8 cellular contexts compared by ENCODE assay signal in the genomic region with DNA sequence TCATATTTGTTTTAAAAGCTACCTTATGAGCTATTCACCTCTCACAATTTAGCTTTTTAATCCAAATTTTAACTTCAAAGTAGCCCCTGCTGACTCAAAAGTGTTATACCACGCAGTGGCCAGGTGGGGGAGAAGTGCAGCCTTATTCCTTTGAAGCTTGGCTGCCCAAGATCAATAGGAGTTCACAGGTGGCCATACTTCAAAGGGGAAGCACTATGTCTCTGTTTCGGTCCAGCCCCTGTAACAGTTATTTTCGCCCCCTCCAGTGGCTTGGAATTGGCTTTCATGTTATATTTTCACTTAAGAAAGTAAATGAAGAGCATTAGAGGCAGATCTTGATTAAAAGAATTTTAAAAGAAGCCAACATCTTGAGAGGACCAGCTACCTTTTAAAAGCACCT.
DNase-seq lines count a peak whose midpoint lies in the region; ATAC-seq and TF ChIP-seq lines count a peak whose summit lies in the region.

No MANE protein-coding gene starts in this region.

- H3K9me3 ChIP-seq in adipocyte (ENCODE audit: control insufficient read depth, low read length) = no peaks in the 10 kb centered on the region
- H3K9me3 ChIP-seq in left lung = no peaks in the 10 kb centered on the region
- H3K9me3 ChIP-seq in psoas muscle = no peaks in the 10 kb centered on the region

- WGBS in psoas muscle, 3 donors = 4 to 12% (median 12%) methylated on average over 3 of the region's 3 CpGs

- H3K27me3 Mint-ChIP-seq in Calu3 (ENCODE audit: unreplicated experiment) = no peaks in the 10 kb centered on the region

- CTCF ChIA-PET in Calu3 (lab: Charles Lee) = interaction anchor here (0.9 kb wide), 1 partner anchor 206 kb away, joined by 3 read pairs; no protein-coding TSS in a partner anchor

- H3K9me3 Mint-ChIP-seq in Calu3 (ENCODE audit: low read depth, unreplicated experiment) = no peaks in the 10 kb centered on the region

- no peaks in the 10 kb centered on the region for H3K4me1 ChIP-seq in adipocyte (ENCODE audit: control insufficient read depth, insufficient read depth, low read length)
- no peaks in the 10 kb centered on the region for H3K4me1 ChIP-seq in left lung
- no peaks in the 10 kb centered on the region for H3K4me1 ChIP-seq in psoas muscle

- H3K27ac ChIP-seq in left lung (no peak overlapping the region), psoas muscle (no peak overlapping the region)

- H3K27me3 ChIP-seq in adipocyte (replicated peaks; ENCODE audit: control insufficient read depth, insufficient read depth, low read length) = no peaks in the 10 kb centered on the region
- no peaks in the 10 kb centered on the region for H3K27me3 ChIP-seq in left lung
- H3K27me3 ChIP-seq in psoas muscle (ENCODE audit: insufficient read depth in 3 of 3, low read length in 2 of 3) = no peaks in the 10 kb centered on the region

- intact Hi-C loops in Calu3 (cut with micrococcal nuclease; ENCODE audit: unreplicated experiment) = loop anchor here (2.0 kb wide), 1 partner anchor 614 kb away; no protein-coding TSS in a partner anchor
- intact Hi-C loops in left lung (cut with DNase I) = no loop called here
- intact Hi-C loops in psoas muscle (cut with DNase I) = no loop called here
- intact Hi-C loops in left colon (cut with DNase I, micrococcal nuclease) = no loop called here

- peak; percentile 39 for DNase-seq in Calu3
- peak; percentile 15 for DNase-seq in GM19238 (ENCODE audit: insufficient read length, low spot score)
- DNase-seq in NCI-H2171 treated with DMSO at 0.1 percent for 48 hours (lab: John Stamatoyannopoulos, UW) = peak; percentile 70
- peak; percentile 1 for DNase-seq in adipocyte (ENCODE audit: low read depth)
- DNase-seq in left lung = no peak
- no peak for DNase-seq in psoas muscle
- no peak for DNase-seq in left colon

- peak; percentile 99 for ATAC-seq in HG03097 (IDR thresholded peaks at IDR 0.05; ENCODE audit: low FRiP score, unreplicated experiment)
- ATAC-seq in left lung = peak; percentile 64
- no peak for ATAC-seq in psoas muscle
- no peak for ATAC-seq in left colon

- no TSS peak for BruUV-seq in Calu3 (replicated peaks; lab: Mats Ljungman, UMichigan)

- no peak overlapping the region for H3K4me3 Mint-ChIP-seq in Calu3 (ENCODE audit: low read depth, unreplicated experiment)

- H3K36me3 ChIP-seq in adipocyte (ENCODE audit: control insufficient read depth, insufficient read depth, low read length, severe bottlenecking) (no peaks in the 10 kb centered on the region), left lung (no peaks in the 10 kb centered on the region), psoas muscle (ENCODE audit: insufficient read depth in 1 of 2, low read depth in 1 of 2) (no peaks in the 10 kb centered on the region)

- H3K36me3 Mint-ChIP-seq in Calu3 (ENCODE audit: insufficient read depth, unreplicated experiment) = no peaks in the 10 kb centered on the region

- H3K4me1 Mint-ChIP-seq in Calu3 (ENCODE audit: low read depth, unreplicated experiment) = no peaks in the 10 kb centered on the region

- H3K27ac Mint-ChIP-seq in Calu3 (ENCODE audit: unreplicated experiment) = no peak overlapping the region

- TF ChIP-seq CTCF in Calu3 (IDR thresholded peaks at IDR 0.05; ENCODE audit: unreplicated experiment) (peak; percentile 45), left lung (IDR thresholded peaks at IDR 0.05) (peak; percentile 32 to 42), psoas muscle (IDR thresholded peaks at IDR 0.05) (no peak)

- no peak overlapping the region for H3K9ac ChIP-seq in adipocyte (ENCODE audit: low read length)

- H3K4me3 ChIP-seq in adipocyte (ENCODE audit: low read length) (no peak overlapping the region), left lung (no peak overlapping the region), psoas muscle (no peak overlapping the region)

Comparison
In these comparisons a context has a peak if more than half of its experiments do, and no peak if none do; other contexts are left out.
1. DNase-seq: peak in Calu3 (single experiment), GM19238 (single experiment), NCI-H2171 treated with DMSO at 0.1 percent for 48 hours (single experiment) and adipocyte (single experiment); none in left lung (0 of 2), psoas muscle (0 of 2) and left colon (0 of 2).
2. ATAC-seq: peak in HG03097 (single experiment) and left lung (single experiment); none in psoas muscle (0 of 4) and left colon (single experiment).